1 cellular context compared by ENCODE assay signal in the genomic region with DNA sequence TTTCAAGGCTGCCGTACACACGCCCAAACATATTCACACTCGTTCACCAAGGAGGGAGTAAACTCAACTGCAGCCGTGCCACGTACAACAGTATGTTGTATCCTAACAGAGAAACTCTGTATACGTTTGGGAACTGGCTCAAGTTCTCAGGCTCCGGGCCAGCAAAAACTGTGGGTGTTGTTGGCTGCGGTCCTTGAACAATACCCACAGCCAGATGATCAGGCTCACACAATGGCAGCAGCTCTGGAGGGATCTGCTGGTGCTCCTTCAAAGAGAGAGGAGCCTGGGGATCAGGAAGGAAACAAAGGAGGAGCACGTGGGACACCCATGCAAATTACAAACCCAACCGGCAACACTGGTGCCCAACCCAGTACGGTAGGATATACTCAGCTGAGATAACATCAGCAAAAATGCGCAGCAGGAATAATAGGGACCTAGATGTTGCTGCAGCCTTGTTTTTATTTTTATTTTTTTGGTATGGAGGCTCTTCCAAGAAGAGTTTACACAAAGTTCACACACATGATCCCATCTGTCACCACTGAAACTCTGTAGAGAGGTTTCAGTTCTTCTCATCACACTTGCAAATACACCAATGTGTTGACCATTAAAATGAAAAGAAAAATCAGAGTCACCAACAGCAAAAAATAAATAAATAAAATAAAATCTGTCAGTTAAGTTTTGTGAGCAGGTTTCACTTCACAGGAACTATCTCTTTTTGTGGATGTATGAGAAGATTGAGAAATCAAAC.
TF ChIP-seq lines count a peak whose summit lies in the region.

No MANE protein-coding gene starts in this region.

TF ChIP-seq in SK-N-SH, 30 proteins besides CTCF, POLR2A, EP300 and RAD21:
- TF ChIP-seq, protein P1, sequence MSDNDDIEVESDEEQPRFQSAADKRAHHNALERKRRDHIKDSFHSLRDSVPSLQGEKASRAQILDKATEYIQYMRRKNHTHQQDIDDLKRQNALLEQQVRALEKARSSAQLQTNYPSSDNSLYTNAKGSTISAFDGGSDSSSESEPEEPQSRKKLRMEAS (IDR thresholded peaks at IDR 0.05; ENCODE audit: low read depth): no peak
- TF ChIP-seq JUND (IDR thresholded peaks at IDR 0.05): no peak
- no peak for TF ChIP-seq YY1 (IDR thresholded peaks at IDR 0.05; ENCODE audit: low read depth)
- TF ChIP-seq TCF12 (IDR thresholded peaks at IDR 0.05): no peak
- no peak for TF ChIP-seq TEAD4 (IDR thresholded peaks at IDR 0.05; ENCODE audit: borderline replicate concordance, insufficient read depth)
- TF ChIP-seq, protein P2, sequence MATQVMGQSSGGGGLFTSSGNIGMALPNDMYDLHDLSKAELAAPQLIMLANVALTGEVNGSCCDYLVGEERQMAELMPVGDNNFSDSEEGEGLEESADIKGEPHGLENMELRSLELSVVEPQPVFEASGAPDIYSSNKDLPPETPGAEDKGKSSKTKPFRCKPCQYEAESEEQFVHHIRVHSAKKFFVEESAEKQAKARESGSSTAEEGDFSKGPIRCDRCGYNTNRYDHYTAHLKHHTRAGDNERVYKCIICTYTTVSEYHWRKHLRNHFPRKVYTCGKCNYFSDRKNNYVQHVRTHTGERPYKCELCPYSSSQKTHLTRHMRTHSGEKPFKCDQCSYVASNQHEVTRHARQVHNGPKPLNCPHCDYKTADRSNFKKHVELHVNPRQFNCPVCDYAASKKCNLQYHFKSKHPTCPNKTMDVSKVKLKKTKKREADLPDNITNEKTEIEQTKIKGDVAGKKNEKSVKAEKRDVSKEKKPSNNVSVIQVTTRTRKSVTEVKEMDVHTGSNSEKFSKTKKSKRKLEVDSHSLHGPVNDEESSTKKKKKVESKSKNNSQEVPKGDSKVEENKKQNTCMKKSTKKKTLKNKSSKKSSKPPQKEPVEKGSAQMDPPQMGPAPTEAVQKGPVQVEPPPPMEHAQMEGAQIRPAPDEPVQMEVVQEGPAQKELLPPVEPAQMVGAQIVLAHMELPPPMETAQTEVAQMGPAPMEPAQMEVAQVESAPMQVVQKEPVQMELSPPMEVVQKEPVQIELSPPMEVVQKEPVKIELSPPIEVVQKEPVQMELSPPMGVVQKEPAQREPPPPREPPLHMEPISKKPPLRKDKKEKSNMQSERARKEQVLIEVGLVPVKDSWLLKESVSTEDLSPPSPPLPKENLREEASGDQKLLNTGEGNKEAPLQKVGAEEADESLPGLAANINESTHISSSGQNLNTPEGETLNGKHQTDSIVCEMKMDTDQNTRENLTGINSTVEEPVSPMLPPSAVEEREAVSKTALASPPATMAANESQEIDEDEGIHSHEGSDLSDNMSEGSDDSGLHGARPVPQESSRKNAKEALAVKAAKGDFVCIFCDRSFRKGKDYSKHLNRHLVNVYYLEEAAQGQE (IDR thresholded peaks at IDR 0.05; ENCODE audit: low read depth, low read length): no peak
- TF ChIP-seq SIN3A (IDR thresholded peaks at IDR 0.05; ENCODE audit: borderline replicate concordance, low read depth, low read length): no peak
- TF ChIP-seq SMC3 (IDR thresholded peaks at IDR 0.05; ENCODE audit: low read depth, low read length): no peak
- no peak for TF ChIP-seq RFX5 (IDR thresholded peaks at IDR 0.05; ENCODE audit: low read length)
- TF ChIP-seq FOSL2 (IDR thresholded peaks at IDR 0.05; ENCODE audit: borderline replicate concordance, low read depth): no peak
- TF ChIP-seq, protein P3, sequence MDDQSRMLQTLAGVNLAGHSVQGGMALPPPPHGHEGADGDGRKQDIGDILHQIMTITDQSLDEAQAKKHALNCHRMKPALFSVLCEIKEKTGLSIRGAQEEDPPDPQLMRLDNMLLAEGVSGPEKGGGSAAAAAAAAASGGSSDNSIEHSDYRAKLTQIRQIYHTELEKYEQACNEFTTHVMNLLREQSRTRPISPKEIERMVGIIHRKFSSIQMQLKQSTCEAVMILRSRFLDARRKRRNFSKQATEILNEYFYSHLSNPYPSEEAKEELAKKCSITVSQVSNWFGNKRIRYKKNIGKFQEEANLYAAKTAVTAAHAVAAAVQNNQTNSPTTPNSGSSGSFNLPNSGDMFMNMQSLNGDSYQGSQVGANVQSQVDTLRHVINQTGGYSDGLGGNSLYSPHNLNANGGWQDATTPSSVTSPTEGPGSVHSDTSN (IDR thresholded peaks at IDR 0.05): no peak
- TF ChIP-seq FOXM1 (IDR thresholded peaks at IDR 0.05; ENCODE audit: low read depth): no peak
- TF ChIP-seq GABPA (IDR thresholded peaks at IDR 0.05; ENCODE audit: low read depth): no peak
- TF ChIP-seq FOXJ3 (CRISPR knock-in tag; IDR thresholded peaks at IDR 0.05): no peak
- no peak for TF ChIP-seq MEF2A (IDR thresholded peaks at IDR 0.05; ENCODE audit: borderline replicate concordance, low read depth)
